ENCODE assay signal across 25 cellular contexts in genomic region chr13:113848020-113848419, GRCh38. TPM values are rescaled to one million over a fixed set of nuclear protein-coding genes. Genes with fewer than 3 reads are reported as not detected.
DNase-seq lines count a peak whose midpoint lies in the region; ATAC-seq and TF ChIP-seq lines count a peak whose summit lies in the region.
"Had no signal": no experiment of that assay in that cellular context is flagged by ENCODE, and none has a peak within 500 bp of the region (broad histone marks: within the 10 kb centered on the region; RNA-seq: fewer than 3 reads in every experiment).

No MANE protein-coding gene starts in this region.

- H2AK5ac ChIP-seq in H9 (ENCODE audit: insufficient read length, low read length), result no peak overlapping the region

- H3K56ac ChIP-seq in H9 (ENCODE audit: insufficient read length, low read depth, low read length), result no peak overlapping the region

- H3K27ac ChIP-seq in H9 (ENCODE audit: insufficient read length, low read depth, low read length) (no peak overlapping the region), endodermal cell (ENCODE audit: low read depth, low read length) (no peak overlapping the region)
- H3K27ac ChIP-seq: BLaER1, SK-N-MC had no signal

- no peaks in the 10 kb centered on the region for H3K9me3 Mint-ChIP-seq in activated CD8-positive, alpha-beta memory T cell treated with anti-CD3 and anti-CD28 coated beads, Interleukin-2, amount 10 ng/mL, durations not matched to agents 7 days and 5 days (ENCODE audit: low read depth)
- H3K9me3 Mint-ChIP-seq in H9 (no peaks in the 10 kb centered on the region), endodermal cell (no peaks in the 10 kb centered on the region)
- H3K9me3 Mint-ChIP-seq: activated CD4-positive, alpha-beta T cell treated with anti-CD3 and anti-CD28 coated beads, Interleukin-2, amount 10 ng/mL, durations not matched to agents 7 days and 5 days; stimulated activated effector memory CD8-positive, alpha-beta T cell treated with anti-CD3 and anti-CD28 coated beads, Interleukin-12 subunit alpha, Interleukin-12 subunit beta, amount 100 ng/mL, for 72 hours had no signal

- H3K9ac ChIP-seq in H9 (ENCODE audit: extremely low read depth, insufficient read length, low read length) (no peak overlapping the region), endodermal cell (ENCODE audit: extremely low read depth, low read length, poor library complexity, severe bottlenecking) (no peak overlapping the region)
- H3K9ac ChIP-seq: BLaER1 had no signal

- ATAC-seq in activated CD8-positive, alpha-beta memory T cell treated with anti-CD3 and anti-CD28 coated beads, Interleukin-2, amount 10 ng/mL, durations not matched to agents 7 days and 5 days, result no peak
- ATAC-seq in GM19351 (IDR thresholded peaks at IDR 0.05; ENCODE audit: unreplicated experiment), result no peak
- ATAC-seq: body of pancreas; HCT116; HepG2; stimulated activated effector memory CD8-positive, alpha-beta T cell treated with anti-CD3 and anti-CD28 coated beads, Interleukin-12 subunit alpha, Interleukin-12 subunit beta, amount 100 ng/mL, for 72 hours had no signal

- no peak overlapping the region for H2AFZ ChIP-seq in H9 (ENCODE audit: low read length)

- H3K9me3 ChIP-seq in H9 (ENCODE audit: control insufficient read depth, low read depth, low read length) (no peaks in the 10 kb centered on the region), endodermal cell (ENCODE audit: control insufficient read depth, low read length) (no peaks in the 10 kb centered on the region)
- H3K9me3 ChIP-seq: BLaER1, body of pancreas had no signal

- H3K4me1 Mint-ChIP-seq in activated CD8-positive, alpha-beta memory T cell treated with anti-CD3 and anti-CD28 coated beads, Interleukin-2, amount 10 ng/mL, durations not matched to agents 7 days and 5 days, result peaks cover 21% of the 10 kb centered on the region
- H3K4me1 Mint-ChIP-seq in H9, result peaks cover 3 to 11% of the 10 kb centered on the region in 2 experiments; a peak in 2 of 4 replicates
- H3K4me1 Mint-ChIP-seq in endodermal cell, result peaks cover 10% of the 10 kb centered on the region

- no peak overlapping the region for H2BK120ac ChIP-seq in H9 (ENCODE audit: low read depth, low read length, poor library complexity, severe bottlenecking)

- CTCF ChIA-PET in activated CD8-positive, alpha-beta memory T cell treated with anti-CD3 and anti-CD28 coated beads, Interleukin-2, amount 10 ng/mL, durations not matched to agents 7 days and 5 days (lab: Charles Lee), result no interaction called here

- H3K4me2 ChIP-seq in H9 (ENCODE audit: insufficient read depth, insufficient read length, low read length), result no peak overlapping the region
- H3K4me2 ChIP-seq: BLaER1 had no signal

- H3K14ac ChIP-seq in H9 (ENCODE audit: insufficient read depth, low read length), result no peak overlapping the region

- H4K91ac ChIP-seq in H9 (ENCODE audit: insufficient read length, low read depth, low read length), result no peak overlapping the region

- DNase-seq in activated CD8-positive, alpha-beta memory T cell treated with anti-CD3 and anti-CD28 coated beads, Interleukin-2, amount 50 U/mL, for 48 hours, result peak; percentile 41
- no peak for DNase-seq in activated CD8-positive, alpha-beta memory T cell treated with anti-CD3 and anti-CD28 coated beads, Interleukin-2, amount 10 ng/mL, durations not matched to agents 7 days and 5 days
- DNase-seq in H9, result peak; percentile 17
- DNase-seq in endodermal cell, result peak; percentile 34
- DNase-seq in mesenteric fat pad (ENCODE audit: low spot score), result peak; percentile 85
- DNase-seq in dedifferentiated amniotic fluid mesenchymal stem cell (ENCODE audit: extremely low spot score), result no peak
- no peak for DNase-seq in NCI-H2107 (lab: John Stamatoyannopoulos, UW)
- DNase-seq: activated CD4-positive, alpha-beta T cell treated with anti-CD3 and anti-CD28 coated beads, Interleukin-2, amount 10 ng/mL, durations not matched to agents 7 days and 5 days; activated gamma-delta T cell; DMS79 treated with DMSO at 0.1 percent for 48 hours; naive B cell; NCI-H1694 treated with DMSO at 0.1 percent for 48 hours; NCI-H2171 treated with DMSO at 0.1 percent for 48 hours; NCI-H524 treated with DMSO at 0.1 percent for 48 hours; occipital lobe; stimulated activated CD4-positive, alpha-beta T cell treated with anti-CD3 and anti-CD28 coated beads, Interleukin-2, amount 100 ng/mL, for 48 hours; substantia nigra; T-helper 2 cell had no signal

- no peak overlapping the region for H2BK12ac ChIP-seq in H9 (ENCODE audit: insufficient read length, low read depth, low read length)

- H3K23ac ChIP-seq in H9 (ENCODE audit: insufficient read length, low read depth, low read length), result no peak overlapping the region

- H3K18ac ChIP-seq in H9 (ENCODE audit: insufficient read length, low read depth, low read length), result no peak overlapping the region

- H3K4me3 ChIP-seq in endodermal cell (ENCODE audit: low read length), result no peak overlapping the region
- H3K4me3 ChIP-seq: BLaER1, body of pancreas, SK-N-MC had no signal

- H3K27me3 ChIP-seq in H9 (ENCODE audit: insufficient read depth, low read length), result no peaks in the 10 kb centered on the region
- no peaks in the 10 kb centered on the region for H3K27me3 ChIP-seq in endodermal cell (ENCODE audit: control insufficient read depth, insufficient read depth, low read length, poor library complexity, severe bottlenecking)
- H3K27me3 ChIP-seq: body of pancreas had no signal

- no peak overlapping the region for H4K5ac ChIP-seq in H9 (ENCODE audit: insufficient read length, low read depth, low read length)

- no peaks in the 10 kb centered on the region for H3K79me2 ChIP-seq in H9 (ENCODE audit: insufficient read depth, low read length)

- no peak overlapping the region for H4K8ac ChIP-seq in H9 (replicated peaks; ENCODE audit: insufficient read length, low read depth, low read length)

- no peak overlapping the region for H2BK20ac ChIP-seq in H9 (ENCODE audit: low read depth, low read length, poor library complexity, severe bottlenecking)

- no CpG with 5 or more reads among the region's 8 CpGs for WGBS in H9 (ENCODE audit: extremely low coverage, insufficient read length, low lambda C conversion rate)
- 89 to 96% methylated on average over 7 to 8 of the region's 8 CpGs for WGBS in endodermal cell (ENCODE audit: insufficient coverage in 1 of 2, insufficient read length in 1 of 2), 2 experiments

- no peak overlapping the region for H3T11ph ChIP-seq in H9 (ENCODE audit: low read length)

- H3K23me2 ChIP-seq in H9 (ENCODE audit: insufficient read length, low read depth, low read length, poor library complexity, severe bottlenecking), result no peaks in the 10 kb centered on the region

- peaks cover 14% of the 10 kb centered on the region for H3K36me3 ChIP-seq in endodermal cell (ENCODE audit: control insufficient read depth, insufficient read depth, low read length)
- H3K36me3 ChIP-seq: BLaER1 had no signal

- H3K79me1 ChIP-seq in H9 (ENCODE audit: insufficient read depth, low read depth, low read length, poor library complexity, severe bottlenecking), result no peaks in the 10 kb centered on the region

- TF ChIP-seq CTCF in H9 (conservative IDR thresholded peaks at IDR 0.05), result no peak
- TF ChIP-seq CTCF in endodermal cell (conservative IDR thresholded peaks at IDR 0.05), result no peak

- no peaks in the 10 kb centered on the region for H4K20me1 ChIP-seq in H9 (ENCODE audit: control insufficient read depth, insufficient read depth, insufficient read length)

- H3K27me3 Mint-ChIP-seq in activated CD8-positive, alpha-beta memory T cell treated with anti-CD3 and anti-CD28 coated beads, Interleukin-2, amount 10 ng/mL, durations not matched to agents 7 days and 5 days, result peaks cover 15% of the 10 kb centered on the region
- H3K27me3 Mint-ChIP-seq in H9 (ENCODE audit: low read depth) (no peaks in the 10 kb centered on the region), endodermal cell (ENCODE audit: insufficient read depth) (no peaks in the 10 kb centered on the region)
- H3K27me3 Mint-ChIP-seq: activated CD4-positive, alpha-beta T cell treated with anti-CD3 and anti-CD28 coated beads, Interleukin-2, amount 10 ng/mL, durations not matched to agents 7 days and 5 days had no signal

- no peaks in the 10 kb centered on the region for H3K36me3 Mint-ChIP-seq in activated CD8-positive, alpha-beta memory T cell treated with anti-CD3 and anti-CD28 coated beads, Interleukin-2, amount 10 ng/mL, durations not matched to agents 7 days and 5 days
- H3K36me3 Mint-ChIP-seq in H9 (ENCODE audit: insufficient read depth in 1 of 3, low read depth in 3 of 3) (peaks cover 0 to 18% (median 6%) of the 10 kb centered on the region in 3 experiments; a peak in 4 of 7 replicates), endodermal cell (ENCODE audit: low read depth) (peaks cover 2% of the 10 kb centered on the region)
- H3K36me3 Mint-ChIP-seq: naive B cell had no signal

- H3K27ac Mint-ChIP-seq in activated CD8-positive, alpha-beta memory T cell treated with anti-CD3 and anti-CD28 coated beads, Interleukin-2, amount 10 ng/mL, durations not matched to agents 7 days and 5 days, result no peak overlapping the region
- peak overlapping the region in 1 of 3 experiments; percentile 28; a peak in 1 of 7 replicates for H3K27ac Mint-ChIP-seq in H9
- H3K27ac Mint-ChIP-seq in endodermal cell, result no peak overlapping the region
- H3K27ac Mint-ChIP-seq: activated CD4-positive, alpha-beta T cell treated with anti-CD3 and anti-CD28 coated beads, Interleukin-2, amount 10 ng/mL, durations not matched to agents 7 days and 5 days; stimulated activated effector memory CD8-positive, alpha-beta T cell treated with anti-CD3 and anti-CD28 coated beads, Interleukin-12 subunit alpha, Interleukin-12 subunit beta, amount 100 ng/mL, for 72 hours had no signal

- no peak overlapping the region for H3K4me3 Mint-ChIP-seq in activated CD8-positive, alpha-beta memory T cell treated with anti-CD3 and anti-CD28 coated beads, Interleukin-2, amount 10 ng/mL, durations not matched to agents 7 days and 5 days
- no peak overlapping the region for H3K4me3 Mint-ChIP-seq in H9
- H3K4me3 Mint-ChIP-seq in endodermal cell, result no peak overlapping the region
- H3K4me3 Mint-ChIP-seq: activated CD4-positive, alpha-beta T cell treated with anti-CD3 and anti-CD28 coated beads, Interleukin-2, amount 10 ng/mL, durations not matched to agents 7 days and 5 days; naive B cell; stimulated activated effector memory CD8-positive, alpha-beta T cell treated with anti-CD3 and anti-CD28 coated beads, Interleukin-12 subunit alpha, Interleukin-12 subunit beta, amount 100 ng/mL, for 72 hours had no signal

- H3K4me1 ChIP-seq in H9 (ENCODE audit: insufficient read depth, low read length) (no peaks in the 10 kb centered on the region; the same call in 1 of the 2 replicates), endodermal cell (ENCODE audit: control insufficient read depth, insufficient read depth, low read length) (no peaks in the 10 kb centered on the region)

- H2BK15ac ChIP-seq in H9 (ENCODE audit: low read depth, low read length), result no peak overlapping the region

- H3K4ac ChIP-seq in H9 (ENCODE audit: low read depth, low read length), result no peak overlapping the region

- H2BK5ac ChIP-seq in H9 (ENCODE audit: insufficient read length, low read length), result no peak overlapping the region

RNA-seq across cellular contexts. Expression of gene GAS6, which starts 15.9 kb away (rescaled TPM):
- under 1 TPM; 0.15 to 0.23 TPM for total RNA-seq in activated CD8-positive, alpha-beta memory T cell treated with anti-CD3 and anti-CD28 coated beads, Interleukin-2, amount 10 ng/mL, durations not matched to agents 7 days and 5 days
- total RNA-seq in H9 (2021) (19.5 and 20.5 TPM in 2 replicates), endodermal cell (10 to 100 TPM; 45.7 to 49.6 TPM), mesenteric fat pad (88.6 TPM)
- polyA plus RNA-seq in endodermal cell (2013, experiment 1 of 2), result 24.8 TPM
- polyA plus RNA-seq in endodermal cell (2013, experiment 2 of 2), result 23.0 TPM

Comparison
In these comparisons a context has a peak if more than half of its experiments do, and no peak if none do; other contexts are left out.
1. DNase-seq: peak in activated CD8-positive, alpha-beta memory T cell treated with anti-CD3 and anti-CD28 coated beads, Interleukin-2, amount 50 U/mL, for 48 hours (single experiment), H9 (single experiment), endodermal cell (single experiment) and mesenteric fat pad (single experiment); none in activated CD8-positive, alpha-beta memory T cell treated with anti-CD3 and anti-CD28 coated beads, Interleukin-2, amount 10 ng/mL, durations not matched to agents 7 days and 5 days (single experiment), dedifferentiated amniotic fluid mesenchymal stem cell (single experiment) and NCI-H2107 (single experiment).
2. RNA of gene GAS6, which starts 15.9 kb away (total RNA-seq): 88.6 TPM in mesenteric fat pad (single experiment), 45.7 to 49.6 TPM in endodermal cell and 19.5 to 20.5 TPM in H9; 0.15 to 0.23 TPM in activated CD8-positive, alpha-beta memory T cell treated with anti-CD3 and anti-CD28 coated beads, Interleukin-2, amount 10 ng/mL, durations not matched to agents 7 days and 5 days; every median in the first group is over 10 times any median in the second.